ENCODE assay signal across 8 cellular contexts in the genomic region with DNA sequence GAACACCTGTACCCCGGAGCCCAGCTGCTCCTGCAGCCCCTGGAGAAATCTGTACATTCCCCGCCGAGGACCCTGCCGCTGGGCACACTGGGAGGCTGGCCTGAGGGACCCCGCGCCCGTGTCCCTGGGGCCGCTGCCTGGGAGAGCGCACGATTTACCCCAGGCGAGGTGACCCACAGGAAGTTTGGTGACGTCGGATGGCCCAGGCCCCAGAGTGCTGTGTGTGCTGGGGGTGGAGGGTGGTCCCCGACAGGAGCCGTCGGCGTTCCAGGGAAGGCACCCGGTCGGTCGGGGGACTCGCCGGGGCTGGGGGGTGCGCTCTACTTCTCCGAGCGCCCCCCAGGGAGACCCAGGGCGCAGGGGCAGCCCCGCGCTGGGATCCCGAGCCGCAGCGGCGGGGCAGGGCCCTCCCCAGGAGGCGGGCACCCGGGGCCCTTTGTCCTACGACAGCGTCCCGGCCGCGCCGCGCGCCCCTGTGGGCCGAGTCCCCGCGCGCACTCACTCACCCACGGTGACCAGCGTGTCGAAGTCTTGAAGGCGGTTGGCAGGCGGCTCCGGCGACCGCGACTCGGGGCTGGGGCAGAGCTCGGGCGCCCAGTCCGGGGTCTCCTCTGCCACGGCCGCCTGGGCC.
DNase-seq lines count a peak whose midpoint lies in the region; ATAC-seq, FAIRE-seq and TF ChIP-seq lines count a peak whose summit lies in the region.
"Not testable (repeated sequence)": the region's sequence is repeated elsewhere in the genome, so short reads cannot be mapped to it uniquely, and the experiment has no call there.

No MANE protein-coding gene starts in this region.

- not testable (repeated sequence) for H3K79me2 ChIP-seq in K562 (ENCODE audit: control insufficient read depth, insufficient read depth, low read length)

- H3K9me3 Mint-ChIP-seq in naive thymus-derived CD8-positive, alpha-beta T cell: not testable (repeated sequence)

- H3K4me1 Mint-ChIP-seq in naive thymus-derived CD8-positive, alpha-beta T cell: not testable (repeated sequence)

- in situ Hi-C loops in K562 (cut with MboI): not testable (repeated sequence)

- not testable (repeated sequence) for FAIRE-seq in K562 (lab: Jason Lieb, UNC)

- H3K4me2 ChIP-seq in K562 (ENCODE audit: insufficient read depth, low read length): not testable (repeated sequence)

- CTCF ChIA-PET in K562 (lab: Yijun Ruan, JAX; ENCODE audit: low intra/inter-chr PET ratio): not testable (repeated sequence)

- POLR2A ChIA-PET in K562 (lab: Yijun Ruan, JAX); naive thymus-derived CD8-positive, alpha-beta T cell (lab: Charles Lee): not testable (repeated sequence)

- not testable (repeated sequence) for DNase-seq in K562 (ENCODE audit: extremely low read depth in 1 of 4, low spot score in 3 of 4); naive thymus-derived CD8-positive, alpha-beta T cell

- not testable (repeated sequence) for H3K9me1 ChIP-seq in K562 (ENCODE audit: control insufficient read depth, insufficient read depth, low read length)

- not testable (repeated sequence) for TF ChIP-seq EP300 in K562 (IDR thresholded peaks at IDR 0.05; ENCODE audit: low read length)

- not testable (repeated sequence) for H3K9ac ChIP-seq in K562 (ENCODE audit: insufficient read depth in 1 of 2, low read depth in 2 of 2, low read length in 2 of 2)

- not testable (repeated sequence) for TF ChIP-seq RAD21 in K562 (CRISPR knock-in tag; conservative IDR thresholded peaks at IDR 0.05 in 1 of 2, IDR thresholded peaks at IDR 0.05 in 1 of 2)

- H2AFZ ChIP-seq in K562 (ENCODE audit: low read depth, low read length): not testable (repeated sequence)

- H3K27me3 ChIP-seq in K562 (ENCODE audit: control insufficient read depth in 2 of 2, insufficient read depth in 2 of 2, low read length in 2 of 2): not testable (repeated sequence)

- not testable (repeated sequence) for H4K20me1 ChIP-seq in K562 (replicated peaks; ENCODE audit: control insufficient read depth, insufficient read depth, low read length)

- not testable (repeated sequence) for H3K27ac ChIP-seq in K562 (ENCODE audit: extremely low read depth, low read depth, low read length)

- not testable (repeated sequence) for H3K36me3 ChIP-seq in K562 (ENCODE audit: control insufficient read depth, insufficient read depth, low read length)

- not testable (repeated sequence) for H3K9me3 ChIP-seq in K562 (replicated peaks; ENCODE audit: control insufficient read depth, insufficient read depth, low read depth, low read length)

- no CpG with 5 or more reads among the region's 61 CpGs for WGBS in K562 (ENCODE audit: insufficient coverage, low coverage, missing lambda C conversion rate)

- TF ChIP-seq CTCF in K562 (IDR thresholded peaks at IDR 0.05 in 2 of 3, conservative IDR thresholded peaks at IDR 0.05 in 1 of 3; ENCODE audit: insufficient read depth in 2 of 3, low read depth in 1 of 3, low read length in 3 of 3): not testable (repeated sequence)

- intact Hi-C loops in K562 (cut with micrococcal nuclease): not testable (repeated sequence)

- not testable (repeated sequence) for H3K4me1 ChIP-seq in K562 (replicated peaks in 1 of 2; ENCODE audit: control insufficient read depth in 2 of 2, insufficient read depth in 2 of 2, low read length in 2 of 2)

- not testable (repeated sequence) for H3K27ac Mint-ChIP-seq in naive thymus-derived CD8-positive, alpha-beta T cell

- H3K27me3 Mint-ChIP-seq in naive thymus-derived CD8-positive, alpha-beta T cell: not testable (repeated sequence)

- peak; percentile 26 for ATAC-seq in GM18858 (IDR thresholded peaks at IDR 0.05; ENCODE audit: unreplicated experiment)
- peak; percentile 48 for ATAC-seq in GM19438 (IDR thresholded peaks at IDR 0.05; ENCODE audit: low read depth, unreplicated experiment)
- ATAC-seq in GM21723 (IDR thresholded peaks at IDR 0.05; ENCODE audit: unreplicated experiment): peak; percentile 49
- ATAC-seq in HG02870 (IDR thresholded peaks at IDR 0.05; ENCODE audit: unreplicated experiment): peak; percentile 36
- peak; percentile 45 for ATAC-seq in HG03135 (IDR thresholded peaks at IDR 0.05; ENCODE audit: unreplicated experiment)
- peak; percentile 18 for ATAC-seq in HG03565 (IDR thresholded peaks at IDR 0.05; ENCODE audit: unreplicated experiment)
- peak; percentile 39 for ATAC-seq in K562
- ATAC-seq in naive thymus-derived CD8-positive, alpha-beta T cell: peak; percentile 10 to 18

- BruUV-seq in K562 (replicated peaks; lab: Mats Ljungman, UMichigan): not testable (repeated sequence)

- not testable (repeated sequence) for H3K4me3 Mint-ChIP-seq in naive thymus-derived CD8-positive, alpha-beta T cell

- H3K4me3 ChIP-seq in K562: not testable (repeated sequence)

- not testable (repeated sequence) for TF ChIP-seq POLR2A in K562 (conservative IDR thresholded peaks at IDR 0.05)

- H3K36me3 Mint-ChIP-seq in naive thymus-derived CD8-positive, alpha-beta T cell: not testable (repeated sequence)
